ENCODE assay signal across 30 cellular contexts in genomic region chr18:13746636-13747035, GRCh38.
"Had no signal": no experiment of that assay in that cellular context is flagged by ENCODE, and none has a peak within 500 bp of the region (broad histone marks: within the 10 kb centered on the region; RNA-seq: fewer than 3 reads in every experiment).

No MANE protein-coding gene starts in this region.

- H3K27me3 Mint-ChIP-seq: activated B cell treated with CpG ODN at 0.5 μM for 24 hours; activated CD4-positive, alpha-beta T cell treated with anti-CD3 and anti-CD28 coated beads, Interleukin-2, amount 10 ng/mL, durations not matched to agents 24 days and 14 days; activated CD8-positive, alpha-beta memory T cell treated with anti-CD3 and anti-CD28 coated beads, Interleukin-2, amount 10 ng/mL, durations not matched to agents 7 days and 5 days; activated naive CD4-positive, alpha-beta T cell treated with anti-CD3 and anti-CD28 coated beads, Interleukin-2, amount 50 U/mL, for 24 hours; activated naive CD8-positive, alpha-beta T cell treated with anti-CD3 and anti-CD28 coated beads, Interleukin-2, amount 50 U/mL, for 24 hours; activated T-cell treated with anti-CD3 and anti-CD28 coated beads, Interleukin-2, amount 50 U/mL, for 24 hours; T-cell had no signal

- H3K4me3 ChIP-seq: ascending aorta, body of pancreas, SK-N-MC had no signal

- H3K27ac Mint-ChIP-seq: activated B cell treated with CpG ODN at 0.5 μM for 24 hours; activated CD4-positive, alpha-beta T cell treated with anti-CD3 and anti-CD28 coated beads, Interleukin-2, amount 10 ng/mL, durations not matched to agents 24 days and 14 days; activated CD8-positive, alpha-beta memory T cell treated with anti-CD3 and anti-CD28 coated beads, Interleukin-2, amount 10 ng/mL, durations not matched to agents 7 days and 5 days; activated naive CD4-positive, alpha-beta T cell treated with anti-CD3 and anti-CD28 coated beads, Interleukin-2, amount 50 U/mL, for 24 hours; activated naive CD8-positive, alpha-beta T cell treated with anti-CD3 and anti-CD28 coated beads, Interleukin-2, amount 50 U/mL, for 24 hours; activated T-cell treated with anti-CD3 and anti-CD28 coated beads, Interleukin-2, amount 50 U/mL, for 24 hours; activated T-helper 1 cell treated with anti-CD3 and anti-CD28 coated beads, Interleukin-12 subunit alpha, Interleukin-12 subunit beta, Interleukin-2, Interleukin-4 antibody, amounts not matched to agents 30 ng/mL and 10 ng/mL and 1 ng/mL, durations not matched to agents 14 hours and 24 hours and 36 hours; T-cell had no signal

- H3K4me1 ChIP-seq: ascending aorta, body of pancreas had no signal

- H3K9me3 Mint-ChIP-seq: activated CD4-positive, alpha-beta T cell treated with anti-CD3 and anti-CD28 coated beads, Interleukin-2, amount 10 ng/mL, durations not matched to agents 24 days and 14 days; activated naive CD4-positive, alpha-beta T cell treated with anti-CD3 and anti-CD28 coated beads, Interleukin-2, amount 50 U/mL, for 24 hours; activated naive CD8-positive, alpha-beta T cell treated with anti-CD3 and anti-CD28 coated beads, Interleukin-2, amount 50 U/mL, for 24 hours; activated T-cell treated with anti-CD3 and anti-CD28 coated beads, Interleukin-2, amount 50 U/mL, for 24 hours; activated T-helper 1 cell treated with anti-CD3 and anti-CD28 coated beads, Interleukin-12 subunit alpha, Interleukin-12 subunit beta, Interleukin-2, Interleukin-4 antibody, amounts not matched to agents 30 ng/mL and 10 ng/mL and 1 ng/mL, durations not matched to agents 14 hours and 24 hours and 36 hours; T-cell had no signal

- DNase-seq: activated B cell treated with CpG ODN at 0.5 μM for 24 hours; activated CD4-positive, alpha-beta T cell treated with anti-CD3 and anti-CD28 coated beads for 1 hour; activated CD4-positive, alpha-beta T cell treated with anti-CD3 and anti-CD28 coated beads, Interleukin-2, amount 10 ng/mL, durations not matched to agents 24 days and 14 days; activated CD4-positive, alpha-beta T cell treated with anti-CD3 and anti-CD28 coated beads, Interleukin-2, amount 50 U/mL, for 48 hours; activated CD8-positive, alpha-beta memory T cell treated with anti-CD3 and anti-CD28 coated beads, Interleukin-2, amount 10 ng/mL, durations not matched to agents 7 days and 5 days; activated effector memory CD4-positive, alpha-beta T cell treated with Interleukin-2 at 50 U/mL for 16 hours; activated naive CD4-positive, alpha-beta T cell; activated naive CD8-positive, alpha-beta T cell treated with anti-CD3 and anti-CD28 coated beads, Interleukin-2, amount 50 U/mL, for 24 hours; activated T-cell treated with anti-CD3 and anti-CD28 coated beads, Interleukin-2, amount 50 U/mL, for 24 hours; amniotic stem cell; body of pancreas; central memory CD4-positive, alpha-beta T cell; Kasumi-1; NCI-H1092; NCI-H1417; NCI-H1930; NCI-H2171 treated with DMSO at 0.1 percent for 48 hours; NCI-H226; NCI-H510A; NCI-H526 treated with DMSO at 0.1 percent for 48 hours; NCI-H82; RPMI8226; T-cell; T-helper 2 cell; T1000 had no signal

- H3K9me3 ChIP-seq: ascending aorta, body of pancreas had no signal

- ATAC-seq: activated CD8-positive, alpha-beta memory T cell treated with anti-CD3 and anti-CD28 coated beads, Interleukin-2, amount 10 ng/mL, durations not matched to agents 7 days and 5 days; activated naive CD8-positive, alpha-beta T cell treated with anti-CD3 and anti-CD28 coated beads, Interleukin-2, amount 50 U/mL, for 24 hours; body of pancreas; Right ventricle myocardium inferior; T-cell had no signal

- H3K4me1 Mint-ChIP-seq: activated B cell treated with CpG ODN at 0.5 μM for 24 hours; activated naive CD4-positive, alpha-beta T cell treated with anti-CD3 and anti-CD28 coated beads, Interleukin-2, amount 50 U/mL, for 24 hours; activated naive CD8-positive, alpha-beta T cell treated with anti-CD3 and anti-CD28 coated beads, Interleukin-2, amount 50 U/mL, for 24 hours; T-cell had no signal

- H3K4me3 Mint-ChIP-seq: activated B cell treated with CpG ODN at 0.5 μM for 24 hours; activated CD4-positive, alpha-beta T cell treated with anti-CD3 and anti-CD28 coated beads, Interleukin-2, amount 10 ng/mL, durations not matched to agents 24 days and 14 days; activated CD8-positive, alpha-beta memory T cell treated with anti-CD3 and anti-CD28 coated beads, Interleukin-2, amount 10 ng/mL, durations not matched to agents 7 days and 5 days; activated naive CD4-positive, alpha-beta T cell treated with anti-CD3 and anti-CD28 coated beads, Interleukin-2, amount 50 U/mL, for 24 hours; activated naive CD8-positive, alpha-beta T cell treated with anti-CD3 and anti-CD28 coated beads, Interleukin-2, amount 50 U/mL, for 24 hours; activated T-cell treated with anti-CD3 and anti-CD28 coated beads, Interleukin-2, amount 50 U/mL, for 24 hours; activated T-helper 1 cell treated with anti-CD3 and anti-CD28 coated beads, Interleukin-12 subunit alpha, Interleukin-12 subunit beta, Interleukin-2, Interleukin-4 antibody, amounts not matched to agents 30 ng/mL and 10 ng/mL and 1 ng/mL, durations not matched to agents 14 hours and 24 hours and 36 hours; T-cell had no signal

- H3K27ac ChIP-seq: ascending aorta, body of pancreas, SK-N-MC had no signal

- H3K27me3 ChIP-seq: ascending aorta, body of pancreas had no signal
